Comparison of ENCODE assay signal across 14 cellular contexts in the genomic region with DNA sequence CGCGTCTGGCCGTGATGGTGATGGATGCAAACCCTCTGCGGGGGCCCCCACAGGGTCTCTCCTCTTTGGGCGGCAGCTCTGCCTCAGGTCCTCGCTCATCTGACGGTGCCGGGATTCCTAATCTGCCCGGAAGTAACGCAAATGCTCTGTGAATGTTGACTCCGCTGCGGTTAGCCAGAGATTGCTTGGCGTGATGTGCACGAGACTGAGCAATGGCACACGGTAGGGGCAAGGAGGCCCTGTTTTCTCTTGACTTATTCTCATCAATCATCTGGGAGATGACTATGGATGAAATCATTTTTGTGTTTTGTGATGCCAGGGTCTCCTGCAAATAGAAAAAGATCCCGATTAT.
"Had no signal": no experiment of that assay in that cellular context is flagged by ENCODE, and none has a peak within 500 bp of the region (broad histone marks: within the 10 kb centered on the region; RNA-seq: fewer than 3 reads in every experiment).

No MANE protein-coding gene starts in this region.

- H3K9me3 ChIP-seq: prostate gland, right atrium auricular region, spleen, thoracic aorta, tibial nerve, upper lobe of left lung had no signal

- DNase-seq: cortex of kidney; effector CD4-positive, alpha-beta T cell; natural killer cell; spleen; stimulated activated CD4-positive, alpha-beta T cell treated with anti-CD3 and anti-CD28 coated beads, Interleukin-4, amount 100 ng/mL, for 4 hours; stimulated activated naive CD8-positive, alpha-beta T cell treated with anti-CD3 and anti-CD28 coated beads, Interleukin-15, Interleukin-2, amounts not matched to agents 100 U/mL and 50 U/mL, for 24 hours had no signal

- H3K27me3 ChIP-seq: dorsolateral prefrontal cortex, right atrium auricular region, tibial nerve, upper lobe of left lung had no signal

- H3K27ac ChIP-seq: prostate gland, right atrium auricular region, skin epidermis, spleen, thoracic aorta, tibial nerve, upper lobe of left lung had no signal

- H3K36me3 ChIP-seq: prostate gland, right atrium auricular region, spleen, thoracic aorta, tibial nerve, upper lobe of left lung had no signal

- H3K4me1 ChIP-seq: prostate gland, right atrium auricular region, spleen, tibial nerve had no signal

- H3K4me3 ChIP-seq: dorsolateral prefrontal cortex, lung, prostate gland, right atrium auricular region, skin epidermis, spleen, thoracic aorta, tibial nerve, upper lobe of left lung had no signal

- ATAC-seq: stimulated activated naive CD8-positive, alpha-beta T cell treated with anti-CD3 and anti-CD28 coated beads, Interleukin-15, Interleukin-2, amounts not matched to agents 100 U/mL and 50 U/mL, for 24 hours had no signal
